In the genomic region with DNA sequence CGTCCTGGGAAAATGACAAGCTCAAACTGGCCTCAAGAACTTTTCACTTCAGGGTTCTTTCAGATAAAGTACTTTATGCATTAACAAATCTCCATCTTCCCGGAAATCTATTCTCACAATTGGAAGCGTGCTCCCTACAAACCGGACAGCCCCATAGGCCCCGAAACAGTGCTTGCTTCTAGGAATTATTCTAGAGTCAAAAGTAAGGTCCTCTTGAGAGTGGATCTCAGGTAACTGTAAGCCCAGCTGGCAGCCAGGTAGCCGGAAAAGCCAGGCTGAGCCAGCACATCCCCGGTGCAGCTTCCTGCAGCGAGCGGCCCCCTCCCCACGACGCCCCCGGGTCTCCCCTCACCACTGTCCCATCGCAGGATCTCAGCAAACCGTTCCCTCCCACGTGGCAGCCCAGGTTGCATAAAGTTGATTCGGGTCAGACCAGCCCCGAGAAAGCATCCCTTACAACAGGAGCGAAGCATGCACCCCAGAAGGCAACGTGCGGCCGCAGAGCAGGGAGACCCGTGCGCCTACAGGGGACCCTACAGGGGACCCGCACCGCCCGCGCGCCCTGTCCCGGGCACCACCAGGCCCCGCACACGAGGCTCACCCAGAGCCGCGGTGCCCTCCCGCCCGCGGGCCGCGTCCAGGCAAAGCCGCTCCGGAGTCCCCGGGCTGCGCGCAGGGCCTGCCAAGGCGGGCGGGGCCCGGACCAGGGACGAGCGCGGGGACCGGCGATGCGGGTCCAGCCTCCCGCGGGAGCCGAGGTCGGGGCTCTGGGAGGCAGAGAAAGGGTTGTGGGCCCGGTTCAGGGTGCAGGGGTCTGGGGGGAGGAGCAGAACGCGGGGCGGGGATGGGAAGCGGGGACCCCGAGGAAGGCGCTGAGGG, we compare ENCODE assay signal across 8 cellular contexts. TPM values are rescaled to one million over a fixed set of nuclear protein-coding genes. Genes with fewer than 3 reads are reported as not detected.
DNase-seq lines count a peak whose midpoint lies in the region; ATAC-seq and TF ChIP-seq lines count a peak whose summit lies in the region.

No MANE protein-coding gene starts in this region.

- DNase-seq in BE2C = no peak
- no peak for DNase-seq in HCT116 (ENCODE audit: low read depth, low spot score)
- peak; percentile 18 for DNase-seq in WTC11 (ENCODE audit: low spot score)
- DNase-seq in fibroblast of mammary gland (ENCODE audit: low read depth) = no peak
- DNase-seq in inferior parietal cortex (ENCODE audit: extremely low spot score) = no peak
- DNase-seq in GM19238 (ENCODE audit: insufficient read length, low spot score) = no peak

- TF ChIP-seq POLR2A in HCT116 (IDR thresholded peaks at IDR 0.05; ENCODE audit: borderline replicate concordance, extremely low read depth, insufficient read depth, insufficient read length) = no peak

- H4K20me1 ChIP-seq in HCT116 (ENCODE audit: insufficient read depth) = no peaks in the 10 kb centered on the region; the same call in 1 of the 2 replicates

- POLR2A ChIA-PET in HCT116 (lab: Charles Lee) = no interaction called here
- POLR2A ChIA-PET in WTC11 (lab: Charles Lee) = interaction anchor here (0.9 to 2.4 kb wide), 3 partner anchors 9 to 15 kb away, joined by 3 to 7 read pairs (median 6); no protein-coding TSS in a partner anchor

- no peaks in the 10 kb centered on the region for H3K4me1 ChIP-seq in BE2C
- H3K4me1 ChIP-seq in HCT116 (ENCODE audit: control insufficient read depth in 1 of 2, insufficient read depth in 2 of 2, low read length in 2 of 2) = peaks cover 12 to 26% of the 10 kb centered on the region in 2 experiments
- H3K4me1 ChIP-seq in neuron (ENCODE audit: insufficient read depth, low read length) = peaks cover 20% of the 10 kb centered on the region

- H3K79me2 ChIP-seq in HCT116 (ENCODE audit: insufficient read depth, low read length) = peaks cover 52% of the 10 kb centered on the region

- peak overlapping the region; percentile 73 for H3K4me3 ChIP-seq in BE2C (ENCODE audit: low read depth, low read length)
- peak overlapping the region; percentile 67 to 76 for H3K4me3 ChIP-seq in HCT116 (replicated peaks in 1 of 2; ENCODE audit: low read depth in 1 of 2, low read length in 2 of 2)
- peak overlapping the region; percentile 74 for H3K4me3 ChIP-seq in fibroblast of mammary gland (ENCODE audit: control insufficient read depth, low read depth, low read length)
- H3K4me3 ChIP-seq in neuron (ENCODE audit: low read length) = peak overlapping the region; percentile 82

- no peak for TF ChIP-seq RAD21 in HCT116 (IDR thresholded peaks at IDR 0.05; ENCODE audit: low read depth)

- intact Hi-C loops in HCT116 (cut with micrococcal nuclease) = no loop called here

- CTCF ChIA-PET in HCT116 (lab: Charles Lee) = interaction anchor here (1.4 kb wide), 1 partner anchor 71 kb away, joined by 3 read pairs; no protein-coding TSS in a partner anchor
- CTCF ChIA-PET in WTC11 (lab: Charles Lee) = interaction anchor here (1.1 to 2.0 kb wide), 4 partner anchors 11 to 122 kb away, joined by 4 to 7 read pairs (median 6); no protein-coding TSS in a partner anchor

- peak overlapping the region; percentile 81 for H3K4me3 Mint-ChIP-seq in WTC11

- H3K36me3 Mint-ChIP-seq in WTC11 = peaks cover 18% of the 10 kb centered on the region

- no peaks in the 10 kb centered on the region for H3K9me3 ChIP-seq in BE2C
- no peaks in the 10 kb centered on the region for H3K9me3 ChIP-seq in HCT116 (ENCODE audit: control insufficient read depth in 1 of 2, insufficient read depth in 1 of 2, low read depth in 1 of 2, low read length in 2 of 2)
- H3K9me3 ChIP-seq in neuron (ENCODE audit: low read length) = no peaks in the 10 kb centered on the region

- H3K27me3 ChIP-seq in BE2C = no peaks in the 10 kb centered on the region
- H3K27me3 ChIP-seq in HCT116 (ENCODE audit: insufficient read depth, low read length) = no peaks in the 10 kb centered on the region
- no peaks in the 10 kb centered on the region for H3K27me3 ChIP-seq in neuron (ENCODE audit: insufficient read depth, low read length)

- BruUV-seq in HCT116 (replicated peaks; lab: Mats Ljungman, UMichigan) = TSS peak; percentile 51

- H3K9ac ChIP-seq in HCT116 (ENCODE audit: low read length) = peak overlapping the region; percentile 84

- H2AFZ ChIP-seq in HCT116 (ENCODE audit: low read depth, low read length, poor library complexity, severe bottlenecking) (no peak overlapping the region), neuron (ENCODE audit: low read depth, low read length) (peak overlapping the region; percentile 55)

- no peaks in the 10 kb centered on the region for H3K9me2 ChIP-seq in HCT116 (ENCODE audit: insufficient read depth)

- H3K4me2 ChIP-seq in HCT116 (ENCODE audit: low read length) = peak overlapping the region; percentile 84

- ATAC-seq in HCT116 (no peak), WTC11 (no peak), GM21619 (IDR thresholded peaks at IDR 0.05; ENCODE audit: unreplicated experiment) (no peak)

- no peak for TF ChIP-seq CTCF in BE2C (IDR thresholded peaks at IDR 0.05; ENCODE audit: low read depth, low read length)
- TF ChIP-seq CTCF in HCT116 (IDR thresholded peaks at IDR 0.05 in 2 of 3, conservative IDR thresholded peaks at IDR 0.05 in 1 of 3; ENCODE audit: borderline replicate concordance in 1 of 3, insufficient read depth in 1 of 3, low read depth in 2 of 3, low read length in 2 of 3) = no peak
- no peak for TF ChIP-seq CTCF in WTC11 (IDR thresholded peaks at IDR 0.05)
- no peak for TF ChIP-seq CTCF in fibroblast of mammary gland (conservative IDR thresholded peaks at IDR 0.05; ENCODE audit: control insufficient read depth, insufficient read depth, low read depth, low read length)

- no peaks in the 10 kb centered on the region for H3K9me3 Mint-ChIP-seq in WTC11

- H3K36me3 ChIP-seq in BE2C (peaks cover 31% of the 10 kb centered on the region), HCT116 (ENCODE audit: control insufficient read depth in 1 of 2, insufficient read depth in 2 of 2, low read length in 2 of 2) (peaks cover 14 to 21% of the 10 kb centered on the region in 2 experiments; a peak in 3 of 4 replicates), neuron (ENCODE audit: insufficient read depth, low read length) (peaks cover 25% of the 10 kb centered on the region)

- H3K27ac Mint-ChIP-seq in WTC11 = peak overlapping the region; percentile 36; the same call in 1 of the 2 replicates

- H3K27me3 Mint-ChIP-seq in WTC11 (ENCODE audit: low read depth) = no peaks in the 10 kb centered on the region; the same call in 1 of the 2 replicates

- H3K4me1 Mint-ChIP-seq in WTC11 = peaks cover 45% of the 10 kb centered on the region

- RAD21 ChIA-PET in HCT116 (lab: Charles Lee; ENCODE audit: low non-redundant PET in 1 of 2, low total read pairs in 2 of 2, uncharacterized antibody in 2 of 2, unreplicated experiment in 2 of 2) = interaction anchor here in 1 of 2 experiments (1.2 kb wide), 1 partner anchor 20 kb away, joined by 3 read pairs; no protein-coding TSS in a partner anchor

- peak overlapping the region; percentile 67 for H3K27ac ChIP-seq in HCT116 (ENCODE audit: low read depth, low read length)

TF ChIP-seq in WTC11, 78 proteins besides CTCF, POLR2A, EP300 and RAD21:
- no peak for TF ChIP-seq PRRX2 (CRISPR knock-in tag; IDR thresholded peaks at IDR 0.05)
- 0 out of 2 replicates have a peak, but pooled peaks have one; percentile 44 for TF ChIP-seq ZNF138 (CRISPR knock-in tag; conservative IDR thresholded peaks at IDR 0.05)

RNA-seq across cellular contexts. Expression of a gene that starts 0.9 kb away (rescaled TPM):
- polyA plus RNA-seq in BE2C (2012; ENCODE audit: insufficient read depth, insufficient read length, low read depth) = 28.2 TPM
- total RNA-seq in HCT116 (2021; ENCODE audit: unreplicated experiment) (75.0 TPM), WTC11 (2021) (206 to 215 TPM (median 210 TPM) in 3 replicates)
- polyA plus RNA-seq in HCT116 (2012) = 33.5 and 34.7 TPM in 2 replicates
